9 cellular contexts compared by ENCODE assay signal in genomic region chr2:208502288-208502687, GRCh38.
"Had no signal": no experiment of that assay in that cellular context is flagged by ENCODE, and none has a peak within 500 bp of the region (broad histone marks: within the 10 kb centered on the region; RNA-seq: fewer than 3 reads in every experiment).

No MANE protein-coding gene starts in this region.

- H3K4me3 ChIP-seq: GM23248, HAP-1 had no signal

- DNase-seq: GM23248, GOT3, H7, HFFc6, IMR-90, KBM-7 had no signal

- H3K27ac ChIP-seq: GM23248, HL-60 had no signal

- ATAC-seq: HCT116 had no signal

- H3K9ac ChIP-seq: GM23248 had no signal

- H3K4me1 ChIP-seq: HAP-1 had no signal

- H3K36me3 ChIP-seq: HAP-1 had no signal

- H3K9me3 ChIP-seq: HAP-1 had no signal

- H2AFZ ChIP-seq: GM23248 had no signal
